In the genomic region with DNA sequence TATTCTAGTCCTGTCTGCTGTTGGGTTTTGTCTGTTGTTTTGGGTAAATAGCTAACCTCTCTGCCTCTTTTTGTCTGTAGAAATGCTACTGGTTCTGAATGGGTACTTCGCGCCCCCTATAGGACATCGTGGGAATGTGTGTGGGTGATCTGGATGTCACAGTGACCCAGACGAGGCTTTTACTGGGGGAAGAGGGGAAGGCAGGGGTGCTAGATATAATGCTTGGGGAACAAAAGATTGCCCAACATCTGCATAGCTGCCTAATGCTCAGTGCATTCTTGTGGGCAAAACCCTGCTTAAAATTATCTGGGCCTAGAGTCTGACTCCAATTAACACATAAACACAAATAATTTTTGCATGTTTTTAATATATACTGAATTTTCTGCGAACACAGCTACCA, we compare ENCODE assay signal across 8 cellular contexts. TPM values are rescaled to one million over a fixed set of nuclear protein-coding genes. Genes with fewer than 3 reads are reported as not detected.
DNase-seq lines count a peak whose midpoint lies in the region; ATAC-seq and TF ChIP-seq lines count a peak whose summit lies in the region.

No MANE protein-coding gene starts in this region.

- H3K4ac ChIP-seq in mesendoderm (ENCODE audit: low read depth, low read length), result no peak overlapping the region

- H3K27ac ChIP-seq in dorsolateral prefrontal cortex (peak overlapping the region in 1 of 59 donors; percentile 46), mesendoderm (ENCODE audit: low read depth, low read length) (no peak overlapping the region)

- H4K5ac ChIP-seq in mesendoderm (ENCODE audit: low read length), result no peak overlapping the region

- no peaks in the 10 kb centered on the region for H3K27me3 Mint-ChIP-seq in activated CD4-positive, alpha-beta T cell treated with anti-CD3 and anti-CD28 coated beads, Interleukin-2, amount 10 ng/mL, durations not matched to agents 7 days and 5 days

- H3K36me3 ChIP-seq in mesendoderm (ENCODE audit: control insufficient read depth, insufficient read depth, low read length), result no peaks in the 10 kb centered on the region

- POLR2A ChIA-PET in activated CD4-positive, alpha-beta T cell treated with anti-CD3 and anti-CD28 coated beads, Interleukin-2, amount 10 ng/mL, durations not matched to agents 7 days and 5 days (lab: Charles Lee), result no interaction called here

- no peaks in the 10 kb centered on the region for H3K79me1 ChIP-seq in mesendoderm (ENCODE audit: low read length)

- H3K4me3 Mint-ChIP-seq in activated CD4-positive, alpha-beta T cell treated with anti-CD3 and anti-CD28 coated beads, Interleukin-2, amount 10 ng/mL, durations not matched to agents 7 days and 5 days, result no peak overlapping the region

- H3K4me3 ChIP-seq in dorsolateral prefrontal cortex (no peak overlapping the region), mesendoderm (ENCODE audit: low read length) (no peak overlapping the region)

- H4K8ac ChIP-seq in mesendoderm (ENCODE audit: low read depth, low read length), result no peak overlapping the region

- no peak overlapping the region for H3K4me2 ChIP-seq in mesendoderm (ENCODE audit: low read length)

- WGBS in mesendoderm (ENCODE audit: extremely low coverage, insufficient coverage, low lambda C conversion rate), result no CpG with 5 or more reads among the region's 5 CpGs

- no peak overlapping the region for H3K18ac ChIP-seq in mesendoderm (ENCODE audit: low read length)

- no peak overlapping the region for H2AK5ac ChIP-seq in mesendoderm (ENCODE audit: low read length)

- CTCF ChIA-PET in activated CD4-positive, alpha-beta T cell treated with anti-CD3 and anti-CD28 coated beads, Interleukin-2, amount 10 ng/mL, durations not matched to agents 7 days and 5 days (lab: Charles Lee), result interaction anchor here (0.6 to 2.6 kb wide), 19 partner anchors 8 to 123 kb away, joined by 3 to 11 read pairs (median 3); no protein-coding TSS in a partner anchor

- intact Hi-C loops in dorsolateral prefrontal cortex (cut with DNase I), result no loop called here

- H3K79me2 ChIP-seq in mesendoderm (ENCODE audit: control insufficient read depth, insufficient read depth, low read length), result no peaks in the 10 kb centered on the region

- no peak overlapping the region for H2BK120ac ChIP-seq in mesendoderm (ENCODE audit: low read depth, low read length)

- H2BK15ac ChIP-seq in mesendoderm (replicated peaks; ENCODE audit: low read depth), result no peak overlapping the region

- peak; percentile 53 to 84 (median 72) for TF ChIP-seq CTCF in dorsolateral prefrontal cortex (IDR thresholded peaks at IDR 0.05 in 54 of 56, conservative IDR thresholded peaks at IDR 0.05 in 2 of 56; ENCODE audit: low read depth in 1 of 56, partially characterized antibody in 56 of 56)

- H3K9ac ChIP-seq in mesendoderm (ENCODE audit: low read length), result no peak overlapping the region

- peaks cover 65% of the 10 kb centered on the region for H3K4me1 Mint-ChIP-seq in activated CD4-positive, alpha-beta T cell treated with anti-CD3 and anti-CD28 coated beads, Interleukin-2, amount 10 ng/mL, durations not matched to agents 7 days and 5 days

- no peak overlapping the region for H3K23ac ChIP-seq in mesendoderm (ENCODE audit: low read length)

- H3K36me3 Mint-ChIP-seq in activated CD4-positive, alpha-beta T cell treated with anti-CD3 and anti-CD28 coated beads, Interleukin-2, amount 10 ng/mL, durations not matched to agents 7 days and 5 days (ENCODE audit: low read depth), result no peaks in the 10 kb centered on the region

- no peaks in the 10 kb centered on the region for H3K27me3 ChIP-seq in dorsolateral prefrontal cortex
- H3K27me3 ChIP-seq in mesendoderm (ENCODE audit: insufficient read depth, low read length, poor library complexity), result no peaks in the 10 kb centered on the region

- H2BK5ac ChIP-seq in mesendoderm (ENCODE audit: low read length), result no peak overlapping the region

- ATAC-seq in HG03139 (IDR thresholded peaks at IDR 0.05; ENCODE audit: unreplicated experiment), result peak; percentile 56

- no peak overlapping the region for H3K56ac ChIP-seq in mesendoderm (ENCODE audit: low read length)

- DNase-seq in NCI-H510A treated with DMSO at 0.1 percent for 48 hours (lab: John Stamatoyannopoulos, UW), result peak; percentile 26
- no peak for DNase-seq in NCI-H510A (lab: John Stamatoyannopoulos, UW)
- DNase-seq in NCI-H526 treated with DMSO at 0.1 percent for 48 hours (lab: John Stamatoyannopoulos, UW), result peak; percentile 37
- peak; percentile 79 for DNase-seq in activated CD4-positive, alpha-beta T cell treated with anti-CD3 and anti-CD28 coated beads, Interleukin-2, amount 10 ng/mL, durations not matched to agents 7 days and 5 days
- DNase-seq in dorsolateral prefrontal cortex, result peak in 6 of 10 donors; percentile 37 to 79 (median 57)
- DNase-seq in mesendoderm, result peak; percentile 78
- peak; percentile 40 to 45 for DNase-seq in stimulated activated CD8-positive, alpha-beta memory T cell treated with anti-CD3 and anti-CD28 coated beads, Interleukin-7, amount 100 ng/mL, for 1 hour (ENCODE audit: low read depth in 2 of 2)

- H3K27ac Mint-ChIP-seq in activated CD4-positive, alpha-beta T cell treated with anti-CD3 and anti-CD28 coated beads, Interleukin-2, amount 10 ng/mL, durations not matched to agents 7 days and 5 days, result no peak overlapping the region

- no peaks in the 10 kb centered on the region for H3K9me3 Mint-ChIP-seq in activated CD4-positive, alpha-beta T cell treated with anti-CD3 and anti-CD28 coated beads, Interleukin-2, amount 10 ng/mL, durations not matched to agents 7 days and 5 days

- no peaks in the 10 kb centered on the region for H3K4me1 ChIP-seq in mesendoderm (ENCODE audit: control insufficient read depth, low read depth, low read length)

RNA-seq across cellular contexts. Expression of a gene that starts 57.7 kb away (rescaled TPM):
- total RNA-seq in activated CD4-positive, alpha-beta T cell treated with anti-CD3 and anti-CD28 coated beads, Interleukin-2, amount 10 ng/mL, durations not matched to agents 7 days and 5 days, result 10 to 100 TPM; 32.0 to 36.9 TPM
- 100 to 1,000 TPM in 9 of 120 experiments, 10 to 100 TPM in 111; 32.1 to 122 (median 72.5) TPM for total RNA-seq in dorsolateral prefrontal cortex
- 6.2 TPM for polyA plus RNA-seq in mesendoderm (2013, experiment 1 of 2)
- polyA plus RNA-seq in mesendoderm (2013, experiment 2 of 2), result 5.2 TPM
